In the genomic region with DNA sequence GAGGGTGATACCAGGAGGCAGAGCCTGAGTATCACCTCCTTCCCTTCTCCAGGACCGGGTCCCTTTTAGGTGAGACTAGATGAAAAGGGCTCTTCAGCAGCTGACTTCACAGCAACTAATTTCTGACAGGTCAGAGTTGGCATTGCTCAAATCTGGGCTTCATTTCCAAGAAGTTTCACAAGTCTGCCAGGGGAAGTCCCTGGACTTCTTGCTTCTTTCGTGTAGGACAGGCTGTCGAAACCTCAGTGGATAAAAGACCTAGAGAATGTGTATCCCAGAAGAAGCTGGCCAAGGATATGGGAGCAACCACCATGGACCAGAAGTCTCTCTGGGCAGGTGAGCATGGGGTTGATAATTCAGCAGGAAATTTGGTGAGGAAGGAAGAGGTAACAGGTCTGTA, we compare ENCODE assay signal across 1 cellular context.
TF ChIP-seq lines count a peak whose summit lies in the region.

A gene with protein sequence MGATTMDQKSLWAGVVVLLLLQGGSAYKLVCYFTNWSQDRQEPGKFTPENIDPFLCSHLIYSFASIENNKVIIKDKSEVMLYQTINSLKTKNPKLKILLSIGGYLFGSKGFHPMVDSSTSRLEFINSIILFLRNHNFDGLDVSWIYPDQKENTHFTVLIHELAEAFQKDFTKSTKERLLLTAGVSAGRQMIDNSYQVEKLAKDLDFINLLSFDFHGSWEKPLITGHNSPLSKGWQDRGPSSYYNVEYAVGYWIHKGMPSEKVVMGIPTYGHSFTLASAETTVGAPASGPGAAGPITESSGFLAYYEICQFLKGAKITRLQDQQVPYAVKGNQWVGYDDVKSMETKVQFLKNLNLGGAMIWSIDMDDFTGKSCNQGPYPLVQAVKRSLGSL (plus strand): TSS at position 280 of the 400 bp plus-strand sequence. CDS start 17 bp downstream, at position 297.

TF ChIP-seq in IMR-90, 13 proteins besides CTCF, POLR2A, EP300 and RAD21:
- TF ChIP-seq RCOR1 (IDR thresholded peaks at IDR 0.05; ENCODE audit: insufficient replicate concordance, low read length) (no peak), CEBPB (IDR thresholded peaks at IDR 0.05; ENCODE audit: low read depth, low read length) (no peak), CHD1 (IDR thresholded peaks at IDR 0.05; ENCODE audit: low read depth, low read length) (no peak), BHLHE40 (IDR thresholded peaks at IDR 0.05; ENCODE audit: low read depth, low read length) (no peak)
